8 cellular contexts compared by ENCODE assay signal in the genomic region with DNA sequence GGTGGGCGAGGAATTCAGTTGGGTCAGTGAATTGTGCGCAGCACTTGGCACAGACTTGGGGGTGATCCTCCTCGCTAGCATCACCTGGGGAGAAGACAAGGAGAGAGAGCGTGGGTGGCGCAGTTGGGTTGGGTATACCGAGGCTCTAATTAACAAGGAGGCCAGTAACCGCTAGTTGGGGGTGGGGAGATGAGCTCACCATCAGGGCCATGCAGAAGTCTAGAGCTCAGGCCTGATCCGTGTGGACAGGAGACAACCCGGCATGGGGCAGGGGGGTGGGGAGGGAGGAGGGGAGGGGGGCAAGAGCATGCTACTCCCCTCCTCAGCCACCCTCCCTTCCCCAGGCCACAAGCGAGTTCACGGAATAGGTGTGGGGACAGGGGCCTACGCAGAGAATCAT. TPM values are rescaled to one million over a fixed set of nuclear protein-coding genes. Genes with fewer than 3 reads are reported as not detected.
A peak's percentile ranks its signal among the peaks of the same experiment; 100 is the strongest.
DNase-seq lines count a peak whose midpoint lies in the region; FAIRE-seq lines count a peak whose summit lies in the region.

No MANE protein-coding gene starts in this region.

- H3K9me3 Mint-ChIP-seq in activated CD4-positive, alpha-beta T cell treated with anti-CD3 and anti-CD28 coated beads, Interleukin-2, amount 10 ng/mL, durations not matched to agents 7 days and 5 days: no peaks in the 10 kb centered on the region
- no peaks in the 10 kb centered on the region for H3K9me3 Mint-ChIP-seq in activated naive CD8-positive, alpha-beta T cell treated with anti-CD3 and anti-CD28 coated beads for 36 hours

- H3K9ac ChIP-seq in iPS-15b (ENCODE audit: low read depth, low read length): peak overlapping the region; percentile 82

- H3K9me3 ChIP-seq in iPS-15b (ENCODE audit: control insufficient read depth, insufficient read depth, low read length) (no peaks in the 10 kb centered on the region), small intestine (ENCODE audit: control insufficient read depth, low read depth) (no peaks in the 10 kb centered on the region)

- H3K4me3 Mint-ChIP-seq in activated CD4-positive, alpha-beta T cell treated with anti-CD3 and anti-CD28 coated beads, Interleukin-2, amount 10 ng/mL, durations not matched to agents 7 days and 5 days: peak overlapping the region; percentile 75
- H3K4me3 Mint-ChIP-seq in activated naive CD8-positive, alpha-beta T cell treated with anti-CD3 and anti-CD28 coated beads for 36 hours: peak overlapping the region; percentile 81

- H3K36me3 ChIP-seq in iPS-15b (ENCODE audit: control insufficient read depth, insufficient read depth, low read length) (peaks cover 46% of the 10 kb centered on the region), small intestine (ENCODE audit: control insufficient read depth in 2 of 2, insufficient read depth in 2 of 2, low read length in 2 of 2) (no peaks in the 10 kb centered on the region)

- no peak for FAIRE-seq in small intestine (lab: Jason Lieb, UNC)

- no peaks in the 10 kb centered on the region for H3K27me3 ChIP-seq in iPS-15b (ENCODE audit: control insufficient read depth, insufficient read depth, low read length)
- no peaks in the 10 kb centered on the region for H3K27me3 ChIP-seq in small intestine (ENCODE audit: control insufficient read depth in 2 of 2, insufficient read depth in 2 of 2, low read length in 2 of 2)

- WGBS in small intestine, 3 donors: 33 to 77% (median 57%) methylated on average over 7 to 11 of the region's 12 CpGs

- peak overlapping the region; percentile 82 for H3K4me3 ChIP-seq in iPS-15b (ENCODE audit: low read depth, low read length)
- peak overlapping the region; percentile 44 to 56 for H3K4me3 ChIP-seq in small intestine (ENCODE audit: low read depth in 1 of 2, low read length in 2 of 2)

- H3K36me3 Mint-ChIP-seq in activated CD4-positive, alpha-beta T cell treated with anti-CD3 and anti-CD28 coated beads, Interleukin-2, amount 10 ng/mL, durations not matched to agents 7 days and 5 days (ENCODE audit: low read depth): no peaks in the 10 kb centered on the region
- no peaks in the 10 kb centered on the region for H3K36me3 Mint-ChIP-seq in activated naive CD8-positive, alpha-beta T cell treated with anti-CD3 and anti-CD28 coated beads for 36 hours

- peaks cover 17% of the 10 kb centered on the region for H3K4me1 Mint-ChIP-seq in activated CD4-positive, alpha-beta T cell treated with anti-CD3 and anti-CD28 coated beads, Interleukin-2, amount 10 ng/mL, durations not matched to agents 7 days and 5 days
- peaks cover 20% of the 10 kb centered on the region for H3K4me1 Mint-ChIP-seq in activated naive CD8-positive, alpha-beta T cell treated with anti-CD3 and anti-CD28 coated beads for 36 hours

- H3K27ac ChIP-seq in small intestine (ENCODE audit: low read depth in 1 of 2, low read length in 1 of 2): no peak overlapping the region

- H3K4me1 ChIP-seq in iPS-15b (ENCODE audit: control insufficient read depth, insufficient read depth, low read length) (peaks cover 45% of the 10 kb centered on the region), small intestine (ENCODE audit: control insufficient read depth in 2 of 2, insufficient read depth in 1 of 2, low read depth in 1 of 2, low read length in 1 of 2) (no peaks in the 10 kb centered on the region)

- POLR2A ChIA-PET in activated CD4-positive, alpha-beta T cell treated with anti-CD3 and anti-CD28 coated beads, Interleukin-2, amount 10 ng/mL, durations not matched to agents 7 days and 5 days (lab: Charles Lee): no interaction called here

- DNase-seq in activated CD4-positive, alpha-beta T cell treated with anti-CD3 and anti-CD28 coated beads, Interleukin-2, amount 10 ng/mL, durations not matched to agents 7 days and 5 days: no peak
- no peak for DNase-seq in activated CD4-positive, alpha-beta T cell treated with anti-CD3 and anti-CD28 coated beads for 1 hour
- DNase-seq in activated naive CD8-positive, alpha-beta T cell treated with anti-CD3 and anti-CD28 coated beads for 36 hours: no peak
- DNase-seq in small intestine (no peak), NCI-H128 (lab: John Stamatoyannopoulos, UW; ENCODE audit: unreplicated experiment) (no peak), kidney glomerular epithelial cell (lab: John Stamatoyannopoulos, UW) (no peak), 8988T (no peak)

- peaks cover 5% of the 10 kb centered on the region for H3K27me3 Mint-ChIP-seq in activated CD4-positive, alpha-beta T cell treated with anti-CD3 and anti-CD28 coated beads, Interleukin-2, amount 10 ng/mL, durations not matched to agents 7 days and 5 days
- no peaks in the 10 kb centered on the region for H3K27me3 Mint-ChIP-seq in activated naive CD8-positive, alpha-beta T cell treated with anti-CD3 and anti-CD28 coated beads for 36 hours

- peak overlapping the region; percentile 79 for H3K27ac Mint-ChIP-seq in activated CD4-positive, alpha-beta T cell treated with anti-CD3 and anti-CD28 coated beads, Interleukin-2, amount 10 ng/mL, durations not matched to agents 7 days and 5 days
- H3K27ac Mint-ChIP-seq in activated naive CD8-positive, alpha-beta T cell treated with anti-CD3 and anti-CD28 coated beads for 36 hours: no peak overlapping the region

- CTCF ChIA-PET in activated CD4-positive, alpha-beta T cell treated with anti-CD3 and anti-CD28 coated beads, Interleukin-2, amount 10 ng/mL, durations not matched to agents 7 days and 5 days (lab: Charles Lee): interaction anchor here (0.7 to 1.9 kb wide), 8 partner anchors 8 to 68 kb away, joined by 3 to 9 read pairs (median 4); partner anchors contain the start of genes METTL3, RAB2B and TOX4

RNA-seq across cellular contexts. Expression of gene SALL2, which starts 0.6 kb away (rescaled TPM):
- 1 to 10 TPM; 1.9 to 2.2 TPM for total RNA-seq in activated CD4-positive, alpha-beta T cell treated with anti-CD3 and anti-CD28 coated beads, Interleukin-2, amount 10 ng/mL, durations not matched to agents 7 days and 5 days
- 1 to 10 TPM; 4.4 to 5.2 TPM for total RNA-seq in activated naive CD8-positive, alpha-beta T cell treated with anti-CD3 and anti-CD28 coated beads for 36 hours
- 1 to 10 TPM in 2 of 3 donors, not detected in 1; 1.6 to 2.5 TPM for polyA plus RNA-seq in small intestine

RNA-seq across cellular contexts. Expression of gene METTL3, which starts 14.4 kb away (rescaled TPM):
- total RNA-seq in activated CD4-positive, alpha-beta T cell treated with anti-CD3 and anti-CD28 coated beads, Interleukin-2, amount 10 ng/mL, durations not matched to agents 7 days and 5 days: 10 to 100 TPM; 80.2 to 81.4 TPM
- total RNA-seq in activated naive CD8-positive, alpha-beta T cell treated with anti-CD3 and anti-CD28 coated beads for 36 hours: 10 to 100 TPM; 52.2 to 54.2 TPM
- 10 to 100 TPM; 12.3 to 25.8 (median 14.1) TPM for polyA plus RNA-seq in small intestine

RNA-seq across cellular contexts. Expression of gene TOX4, which starts 48.6 kb away (rescaled TPM):
- 10 to 100 TPM; 78.0 to 83.1 TPM for total RNA-seq in activated CD4-positive, alpha-beta T cell treated with anti-CD3 and anti-CD28 coated beads, Interleukin-2, amount 10 ng/mL, durations not matched to agents 7 days and 5 days
- total RNA-seq in activated naive CD8-positive, alpha-beta T cell treated with anti-CD3 and anti-CD28 coated beads for 36 hours: 10 to 100 TPM; 76.5 to 78.0 TPM
- 10 to 100 TPM; 20.4 to 28.4 (median 21.1) TPM for polyA plus RNA-seq in small intestine

RNA-seq across cellular contexts. Expression of gene RAB2B, which starts 48.8 kb away (rescaled TPM):
- 10 to 100 TPM; 23.3 to 23.8 TPM for total RNA-seq in activated CD4-positive, alpha-beta T cell treated with anti-CD3 and anti-CD28 coated beads, Interleukin-2, amount 10 ng/mL, durations not matched to agents 7 days and 5 days
- 10 to 100 TPM; 17.3 to 21.0 TPM for total RNA-seq in activated naive CD8-positive, alpha-beta T cell treated with anti-CD3 and anti-CD28 coated beads for 36 hours
- polyA plus RNA-seq in small intestine: 1 to 10 TPM; 7.4 to 8.4 (median 7.6) TPM

RNA-seq across cellular contexts. Expression of gene OR10G3, which starts 54.3 kb away (rescaled TPM):
- total RNA-seq in activated CD4-positive, alpha-beta T cell treated with anti-CD3 and anti-CD28 coated beads, Interleukin-2, amount 10 ng/mL, durations not matched to agents 7 days and 5 days: not detected
- total RNA-seq in activated naive CD8-positive, alpha-beta T cell treated with anti-CD3 and anti-CD28 coated beads for 36 hours: not detected
- polyA plus RNA-seq in small intestine: not detected
